1 cellular context compared by ENCODE assay signal in the genomic region with DNA sequence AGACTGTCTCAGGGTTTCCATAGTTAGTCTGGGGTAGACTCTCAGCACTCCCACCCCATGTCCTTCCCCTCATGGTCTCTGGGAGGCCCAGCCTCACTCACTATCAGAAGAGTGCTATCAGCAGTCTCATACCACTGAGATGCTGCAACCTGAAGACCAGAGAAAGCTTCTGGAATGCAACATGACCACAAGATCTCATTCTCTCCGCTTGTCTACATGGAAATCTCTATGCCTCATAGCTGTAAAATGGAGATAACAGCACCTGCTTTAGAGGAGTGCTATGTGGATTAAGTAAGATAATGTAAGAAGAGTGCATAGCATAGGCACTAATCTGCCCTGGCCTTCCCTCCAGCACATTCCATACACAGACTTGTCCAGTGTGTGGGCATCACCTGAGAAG.
A peak's percentile ranks its signal among the peaks of the same experiment; 100 is the strongest.
TF ChIP-seq lines count a peak whose summit lies in the region.

No MANE protein-coding gene starts in this region.

TF ChIP-seq in K562, 482 proteins besides CTCF, POLR2A, EP300 and RAD21 (continued from another document and continues in another):
- TF ChIP-seq YY1 (IDR thresholded peaks at IDR 0.05; ENCODE audit: borderline replicate concordance in 1 of 3, control insufficient read depth in 1 of 3, extremely low read depth in 1 of 3, insufficient read depth in 3 of 3, insufficient read length in 1 of 3, insufficient replicate concordance in 2 of 3, low read depth in 1 of 3, low read length in 2 of 3): no peak
- TF ChIP-seq, protein P1, sequence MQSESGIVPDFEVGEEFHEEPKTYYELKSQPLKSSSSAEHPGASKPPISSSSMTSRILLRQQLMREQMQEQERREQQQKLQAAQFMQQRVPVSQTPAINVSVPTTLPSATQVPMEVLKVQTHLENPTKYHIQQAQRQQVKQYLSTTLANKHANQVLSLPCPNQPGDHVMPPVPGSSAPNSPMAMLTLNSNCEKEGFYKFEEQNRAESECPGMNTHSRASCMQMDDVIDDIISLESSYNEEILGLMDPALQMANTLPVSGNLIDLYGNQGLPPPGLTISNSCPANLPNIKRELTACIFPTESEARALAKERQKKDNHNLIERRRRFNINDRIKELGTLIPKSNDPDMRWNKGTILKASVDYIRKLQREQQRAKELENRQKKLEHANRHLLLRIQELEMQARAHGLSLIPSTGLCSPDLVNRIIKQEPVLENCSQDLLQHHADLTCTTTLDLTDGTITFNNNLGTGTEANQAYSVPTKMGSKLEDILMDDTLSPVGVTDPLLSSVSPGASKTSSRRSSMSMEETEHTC (IDR thresholded peaks at IDR 0.05): no peak
- no peak for TF ChIP-seq NR4A1 (CRISPR knock-in tag; IDR thresholded peaks at IDR 0.05)
- no peak for TF ChIP-seq NR4A1 (tag; IDR thresholded peaks at IDR 0.05)
- TF ChIP-seq MBD2 (IDR thresholded peaks at IDR 0.05; ENCODE audit: borderline replicate concordance, low read depth): no peak
- TF ChIP-seq NELFE (IDR thresholded peaks at IDR 0.05; ENCODE audit: insufficient read depth, insufficient read length): no peak
- TF ChIP-seq SMARCE1 (IDR thresholded peaks at IDR 0.05): peak; percentile 89; the same call in 1 of the 2 replicates
- no peak for TF ChIP-seq ZBTB1 (CRISPR knock-in tag; IDR thresholded peaks at IDR 0.05; ENCODE audit: borderline replicate concordance, low read depth)
- no peak for TF ChIP-seq HMGN3 (IDR thresholded peaks at IDR 0.05; ENCODE audit: borderline replicate concordance, extremely low read depth, insufficient read length, low read depth, low read length)
- 0 out of 2 replicates have a peak, but pooled peaks have one; percentile 5 for TF ChIP-seq FOXP1 (CRISPR knock-in tag; IDR thresholded peaks at IDR 0.05)
- TF ChIP-seq ETV1 (tag; conservative IDR thresholded peaks at IDR 0.05; ENCODE audit: low read depth): no peak
- TF ChIP-seq, protein P2, sequence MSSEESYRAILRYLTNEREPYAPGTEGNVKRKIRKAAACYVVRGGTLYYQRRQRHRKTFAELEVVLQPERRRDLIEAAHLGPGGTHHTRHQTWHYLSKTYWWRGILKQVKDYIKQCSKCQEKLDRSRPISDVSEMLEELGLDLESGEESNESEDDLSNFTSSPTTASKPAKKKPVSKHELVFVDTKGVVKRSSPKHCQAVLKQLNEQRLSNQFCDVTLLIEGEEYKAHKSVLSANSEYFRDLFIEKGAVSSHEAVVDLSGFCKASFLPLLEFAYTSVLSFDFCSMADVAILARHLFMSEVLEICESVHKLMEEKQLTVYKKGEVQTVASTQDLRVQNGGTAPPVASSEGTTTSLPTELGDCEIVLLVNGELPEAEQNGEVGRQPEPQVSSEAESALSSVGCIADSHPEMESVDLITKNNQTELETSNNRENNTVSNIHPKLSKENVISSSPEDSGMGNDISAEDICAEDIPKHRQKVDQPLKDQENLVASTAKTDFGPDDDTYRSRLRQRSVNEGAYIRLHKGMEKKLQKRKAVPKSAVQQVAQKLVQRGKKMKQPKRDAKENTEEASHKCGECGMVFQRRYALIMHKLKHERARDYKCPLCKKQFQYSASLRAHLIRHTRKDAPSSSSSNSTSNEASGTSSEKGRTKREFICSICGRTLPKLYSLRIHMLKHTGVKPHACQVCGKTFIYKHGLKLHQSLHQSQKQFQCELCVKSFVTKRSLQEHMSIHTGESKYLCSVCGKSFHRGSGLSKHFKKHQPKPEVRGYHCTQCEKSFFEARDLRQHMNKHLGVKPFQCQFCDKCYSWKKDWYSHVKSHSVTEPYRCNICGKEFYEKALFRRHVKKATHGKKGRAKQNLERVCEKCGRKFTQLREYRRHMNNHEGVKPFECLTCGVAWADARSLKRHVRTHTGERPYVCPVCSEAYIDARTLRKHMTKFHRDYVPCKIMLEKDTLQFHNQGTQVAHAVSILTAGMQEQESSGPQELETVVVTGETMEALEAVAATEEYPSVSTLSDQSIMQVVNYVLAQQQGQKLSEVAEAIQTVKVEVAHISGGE (CRISPR knock-in tag; IDR thresholded peaks at IDR 0.05): no peak
- TF ChIP-seq ZNF75A (CRISPR knock-in tag; IDR thresholded peaks at IDR 0.05): no peak
- peak; percentile 78 for TF ChIP-seq NCOR1 (IDR thresholded peaks at IDR 0.05)
- 0 out of 2 replicates have a peak, but pooled peaks have one; percentile 19 for TF ChIP-seq CEBPB (tag; IDR thresholded peaks at IDR 0.05)
- TF ChIP-seq SOX6 (IDR thresholded peaks at IDR 0.05): peak; percentile 96
- TF ChIP-seq NFE2L1 (tag; IDR thresholded peaks at IDR 0.05; ENCODE audit: borderline replicate concordance, low read depth): no peak
- TF ChIP-seq FOXJ2 (tag; IDR thresholded peaks at IDR 0.05): no peak
- TF ChIP-seq ARHGAP35 (IDR thresholded peaks at IDR 0.05; ENCODE audit: partially characterized antibody): no peak
- no peak for TF ChIP-seq HDAC6 (IDR thresholded peaks at IDR 0.05; ENCODE audit: low read depth, low read length)
- TF ChIP-seq, protein P3, sequence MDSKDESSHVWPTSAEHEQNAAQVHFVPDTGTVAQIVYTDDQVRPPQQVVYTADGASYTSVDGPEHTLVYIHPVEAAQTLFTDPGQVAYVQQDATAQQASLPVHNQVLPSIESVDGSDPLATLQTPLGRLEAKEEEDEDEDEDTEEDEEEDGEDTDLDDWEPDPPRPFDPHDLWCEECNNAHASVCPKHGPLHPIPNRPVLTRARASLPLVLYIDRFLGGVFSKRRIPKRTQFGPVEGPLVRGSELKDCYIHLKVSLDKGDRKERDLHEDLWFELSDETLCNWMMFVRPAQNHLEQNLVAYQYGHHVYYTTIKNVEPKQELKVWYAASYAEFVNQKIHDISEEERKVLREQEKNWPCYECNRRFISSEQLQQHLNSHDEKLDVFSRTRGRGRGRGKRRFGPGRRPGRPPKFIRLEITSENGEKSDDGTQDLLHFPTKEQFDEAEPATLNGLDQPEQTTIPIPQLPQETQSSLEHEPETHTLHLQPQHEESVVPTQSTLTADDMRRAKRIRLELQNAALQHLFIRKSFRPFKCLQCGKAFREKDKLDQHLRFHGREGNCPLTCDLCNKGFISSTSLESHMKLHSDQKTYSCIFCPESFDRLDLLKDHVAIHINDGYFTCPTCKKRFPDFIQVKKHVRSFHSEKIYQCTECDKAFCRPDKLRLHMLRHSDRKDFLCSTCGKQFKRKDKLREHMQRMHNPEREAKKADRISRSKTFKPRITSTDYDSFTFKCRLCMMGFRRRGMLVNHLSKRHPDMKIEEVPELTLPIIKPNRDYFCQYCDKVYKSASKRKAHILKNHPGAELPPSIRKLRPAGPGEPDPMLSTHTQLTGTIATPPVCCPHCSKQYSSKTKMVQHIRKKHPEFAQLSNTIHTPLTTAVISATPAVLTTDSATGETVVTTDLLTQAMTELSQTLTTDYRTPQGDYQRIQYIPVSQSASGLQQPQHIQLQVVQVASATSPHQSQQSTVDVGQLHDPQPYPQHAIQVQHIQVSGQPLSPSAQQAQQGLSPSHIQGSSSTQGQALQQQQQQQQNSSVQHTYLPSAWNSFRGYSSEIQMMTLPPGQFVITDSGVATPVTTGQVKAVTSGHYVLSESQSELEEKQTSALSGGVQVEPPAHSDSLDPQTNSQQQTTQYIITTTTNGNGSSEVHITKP (IDR thresholded peaks at IDR 0.05; ENCODE audit: partially characterized antibody): no peak
- TF ChIP-seq MTF1 (CRISPR knock-in tag; IDR thresholded peaks at IDR 0.05; ENCODE audit: borderline replicate concordance): no peak
- TF ChIP-seq SREBF2 (CRISPR knock-in tag; IDR thresholded peaks at IDR 0.05): no peak
- TF ChIP-seq, protein P4, sequence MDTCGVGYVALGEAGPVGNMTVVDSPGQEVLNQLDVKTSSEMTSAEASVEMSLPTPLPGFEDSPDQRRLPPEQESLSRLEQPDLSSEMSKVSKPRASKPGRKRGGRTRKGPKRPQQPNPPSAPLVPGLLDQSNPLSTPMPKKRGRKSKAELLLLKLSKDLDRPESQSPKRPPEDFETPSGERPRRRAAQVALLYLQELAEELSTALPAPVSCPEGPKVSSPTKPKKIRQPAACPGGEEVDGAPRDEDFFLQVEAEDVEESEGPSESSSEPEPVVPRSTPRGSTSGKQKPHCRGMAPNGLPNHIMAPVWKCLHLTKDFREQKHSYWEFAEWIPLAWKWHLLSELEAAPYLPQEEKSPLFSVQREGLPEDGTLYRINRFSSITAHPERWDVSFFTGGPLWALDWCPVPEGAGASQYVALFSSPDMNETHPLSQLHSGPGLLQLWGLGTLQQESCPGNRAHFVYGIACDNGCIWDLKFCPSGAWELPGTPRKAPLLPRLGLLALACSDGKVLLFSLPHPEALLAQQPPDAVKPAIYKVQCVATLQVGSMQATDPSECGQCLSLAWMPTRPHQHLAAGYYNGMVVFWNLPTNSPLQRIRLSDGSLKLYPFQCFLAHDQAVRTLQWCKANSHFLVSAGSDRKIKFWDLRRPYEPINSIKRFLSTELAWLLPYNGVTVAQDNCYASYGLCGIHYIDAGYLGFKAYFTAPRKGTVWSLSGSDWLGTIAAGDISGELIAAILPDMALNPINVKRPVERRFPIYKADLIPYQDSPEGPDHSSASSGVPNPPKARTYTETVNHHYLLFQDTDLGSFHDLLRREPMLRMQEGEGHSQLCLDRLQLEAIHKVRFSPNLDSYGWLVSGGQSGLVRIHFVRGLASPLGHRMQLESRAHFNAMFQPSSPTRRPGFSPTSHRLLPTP (IDR thresholded peaks at IDR 0.05; ENCODE audit: borderline replicate concordance, extremely low read depth, insufficient read length): no peak
- peak; percentile 82 for TF ChIP-seq MTA2 (IDR thresholded peaks at IDR 0.05; ENCODE audit: low read depth)
- peak; percentile 49 for TF ChIP-seq CREM (IDR thresholded peaks at IDR 0.05; ENCODE audit: low read depth)
- no peak for TF ChIP-seq POLR3G (IDR thresholded peaks at IDR 0.05; ENCODE audit: extremely low read depth, insufficient read length, insufficient replicate concordance)
- peak; percentile 12; the same call in 1 of the 2 replicates for TF ChIP-seq NFE2 (IDR thresholded peaks at IDR 0.05; ENCODE audit: low read depth)
- TF ChIP-seq ESRRA (IDR thresholded peaks at IDR 0.05; ENCODE audit: borderline replicate concordance, low read depth): peak; percentile 97
- TF ChIP-seq CBFA2T2 (conservative IDR thresholded peaks at IDR 0.05): peak; percentile 89
- TF ChIP-seq, protein P5, sequence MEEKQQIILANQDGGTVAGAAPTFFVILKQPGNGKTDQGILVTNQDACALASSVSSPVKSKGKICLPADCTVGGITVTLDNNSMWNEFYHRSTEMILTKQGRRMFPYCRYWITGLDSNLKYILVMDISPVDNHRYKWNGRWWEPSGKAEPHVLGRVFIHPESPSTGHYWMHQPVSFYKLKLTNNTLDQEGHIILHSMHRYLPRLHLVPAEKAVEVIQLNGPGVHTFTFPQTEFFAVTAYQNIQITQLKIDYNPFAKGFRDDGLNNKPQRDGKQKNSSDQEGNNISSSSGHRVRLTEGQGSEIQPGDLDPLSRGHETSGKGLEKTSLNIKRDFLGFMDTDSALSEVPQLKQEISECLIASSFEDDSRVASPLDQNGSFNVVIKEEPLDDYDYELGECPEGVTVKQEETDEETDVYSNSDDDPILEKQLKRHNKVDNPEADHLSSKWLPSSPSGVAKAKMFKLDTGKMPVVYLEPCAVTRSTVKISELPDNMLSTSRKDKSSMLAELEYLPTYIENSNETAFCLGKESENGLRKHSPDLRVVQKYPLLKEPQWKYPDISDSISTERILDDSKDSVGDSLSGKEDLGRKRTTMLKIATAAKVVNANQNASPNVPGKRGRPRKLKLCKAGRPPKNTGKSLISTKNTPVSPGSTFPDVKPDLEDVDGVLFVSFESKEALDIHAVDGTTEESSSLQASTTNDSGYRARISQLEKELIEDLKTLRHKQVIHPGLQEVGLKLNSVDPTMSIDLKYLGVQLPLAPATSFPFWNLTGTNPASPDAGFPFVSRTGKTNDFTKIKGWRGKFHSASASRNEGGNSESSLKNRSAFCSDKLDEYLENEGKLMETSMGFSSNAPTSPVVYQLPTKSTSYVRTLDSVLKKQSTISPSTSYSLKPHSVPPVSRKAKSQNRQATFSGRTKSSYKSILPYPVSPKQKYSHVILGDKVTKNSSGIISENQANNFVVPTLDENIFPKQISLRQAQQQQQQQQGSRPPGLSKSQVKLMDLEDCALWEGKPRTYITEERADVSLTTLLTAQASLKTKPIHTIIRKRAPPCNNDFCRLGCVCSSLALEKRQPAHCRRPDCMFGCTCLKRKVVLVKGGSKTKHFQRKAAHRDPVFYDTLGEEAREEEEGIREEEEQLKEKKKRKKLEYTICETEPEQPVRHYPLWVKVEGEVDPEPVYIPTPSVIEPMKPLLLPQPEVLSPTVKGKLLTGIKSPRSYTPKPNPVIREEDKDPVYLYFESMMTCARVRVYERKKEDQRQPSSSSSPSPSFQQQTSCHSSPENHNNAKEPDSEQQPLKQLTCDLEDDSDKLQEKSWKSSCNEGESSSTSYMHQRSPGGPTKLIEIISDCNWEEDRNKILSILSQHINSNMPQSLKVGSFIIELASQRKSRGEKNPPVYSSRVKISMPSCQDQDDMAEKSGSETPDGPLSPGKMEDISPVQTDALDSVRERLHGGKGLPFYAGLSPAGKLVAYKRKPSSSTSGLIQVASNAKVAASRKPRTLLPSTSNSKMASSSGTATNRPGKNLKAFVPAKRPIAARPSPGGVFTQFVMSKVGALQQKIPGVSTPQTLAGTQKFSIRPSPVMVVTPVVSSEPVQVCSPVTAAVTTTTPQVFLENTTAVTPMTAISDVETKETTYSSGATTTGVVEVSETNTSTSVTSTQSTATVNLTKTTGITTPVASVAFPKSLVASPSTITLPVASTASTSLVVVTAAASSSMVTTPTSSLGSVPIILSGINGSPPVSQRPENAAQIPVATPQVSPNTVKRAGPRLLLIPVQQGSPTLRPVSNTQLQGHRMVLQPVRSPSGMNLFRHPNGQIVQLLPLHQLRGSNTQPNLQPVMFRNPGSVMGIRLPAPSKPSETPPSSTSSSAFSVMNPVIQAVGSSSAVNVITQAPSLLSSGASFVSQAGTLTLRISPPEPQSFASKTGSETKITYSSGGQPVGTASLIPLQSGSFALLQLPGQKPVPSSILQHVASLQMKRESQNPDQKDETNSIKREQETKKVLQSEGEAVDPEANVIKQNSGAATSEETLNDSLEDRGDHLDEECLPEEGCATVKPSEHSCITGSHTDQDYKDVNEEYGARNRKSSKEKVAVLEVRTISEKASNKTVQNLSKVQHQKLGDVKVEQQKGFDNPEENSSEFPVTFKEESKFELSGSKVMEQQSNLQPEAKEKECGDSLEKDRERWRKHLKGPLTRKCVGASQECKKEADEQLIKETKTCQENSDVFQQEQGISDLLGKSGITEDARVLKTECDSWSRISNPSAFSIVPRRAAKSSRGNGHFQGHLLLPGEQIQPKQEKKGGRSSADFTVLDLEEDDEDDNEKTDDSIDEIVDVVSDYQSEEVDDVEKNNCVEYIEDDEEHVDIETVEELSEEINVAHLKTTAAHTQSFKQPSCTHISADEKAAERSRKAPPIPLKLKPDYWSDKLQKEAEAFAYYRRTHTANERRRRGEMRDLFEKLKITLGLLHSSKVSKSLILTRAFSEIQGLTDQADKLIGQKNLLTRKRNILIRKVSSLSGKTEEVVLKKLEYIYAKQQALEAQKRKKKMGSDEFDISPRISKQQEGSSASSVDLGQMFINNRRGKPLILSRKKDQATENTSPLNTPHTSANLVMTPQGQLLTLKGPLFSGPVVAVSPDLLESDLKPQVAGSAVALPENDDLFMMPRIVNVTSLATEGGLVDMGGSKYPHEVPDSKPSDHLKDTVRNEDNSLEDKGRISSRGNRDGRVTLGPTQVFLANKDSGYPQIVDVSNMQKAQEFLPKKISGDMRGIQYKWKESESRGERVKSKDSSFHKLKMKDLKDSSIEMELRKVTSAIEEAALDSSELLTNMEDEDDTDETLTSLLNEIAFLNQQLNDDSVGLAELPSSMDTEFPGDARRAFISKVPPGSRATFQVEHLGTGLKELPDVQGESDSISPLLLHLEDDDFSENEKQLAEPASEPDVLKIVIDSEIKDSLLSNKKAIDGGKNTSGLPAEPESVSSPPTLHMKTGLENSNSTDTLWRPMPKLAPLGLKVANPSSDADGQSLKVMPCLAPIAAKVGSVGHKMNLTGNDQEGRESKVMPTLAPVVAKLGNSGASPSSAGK (IDR thresholded peaks at IDR 0.05): no peak
- 0 out of 2 replicates have a peak, but pooled peaks have one; percentile 27 for TF ChIP-seq MYNN (IDR thresholded peaks at IDR 0.05)
- no peak for TF ChIP-seq MYNN (CRISPR knock-in tag; IDR thresholded peaks at IDR 0.05)
- no peak for TF ChIP-seq ZNF584 (CRISPR knock-in tag; IDR thresholded peaks at IDR 0.05; ENCODE audit: low read depth)
- no peak for TF ChIP-seq ZC3H8 (IDR thresholded peaks at IDR 0.05)
- TF ChIP-seq KDM2B (CRISPR knock-in tag; IDR thresholded peaks at IDR 0.05): no peak
- TF ChIP-seq ELF2 (CRISPR knock-in tag; IDR thresholded peaks at IDR 0.05): no peak
